In the genomic region with DNA sequence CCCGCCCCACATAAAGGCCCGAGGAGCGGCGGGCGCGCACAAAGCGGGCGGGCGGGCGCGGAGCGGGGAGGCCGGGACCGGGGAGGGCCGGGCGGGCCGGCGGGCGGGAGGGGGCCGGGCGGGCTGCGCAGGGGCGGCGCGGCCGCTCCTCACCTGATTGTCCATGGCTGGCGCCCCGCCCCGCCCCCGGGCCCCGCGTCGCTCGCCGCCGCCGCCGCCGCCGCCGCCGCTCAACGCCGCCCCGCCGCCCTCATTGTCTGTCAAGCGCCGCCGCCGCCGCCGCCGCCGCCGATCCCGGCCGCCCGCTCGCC, we compare ENCODE assay signal across 8 cellular contexts. TPM values are rescaled to one million over a fixed set of nuclear protein-coding genes. Genes with fewer than 3 reads are reported as not detected.
A peak's percentile ranks its signal among the peaks of the same experiment; 100 is the strongest.
DNase-seq lines count a peak whose midpoint lies in the region; ATAC-seq and TF ChIP-seq lines count a peak whose summit lies in the region.

No MANE protein-coding gene starts in this region.

- peaks cover 44% of the 10 kb centered on the region; the same call in 1 of the 2 replicates for H4K20me1 ChIP-seq in Karpas-422 (ENCODE audit: insufficient read depth, low read depth, low read length)

- H3K36me3 ChIP-seq in heart left ventricle = no peaks in the 10 kb centered on the region
- no peaks in the 10 kb centered on the region for H3K36me3 ChIP-seq in Karpas-422 (ENCODE audit: insufficient read depth, low read length)
- peaks cover 0 to 4% of the 10 kb centered on the region in 2 donors for H3K36me3 ChIP-seq in esophagus (ENCODE audit: control insufficient read depth in 2 of 2, insufficient read depth in 2 of 2, low read length in 1 of 2)
- H3K36me3 ChIP-seq in gastrocnemius medialis = no peaks in the 10 kb centered on the region

- no peak for DNase-seq in heart left ventricle
- no peak for DNase-seq in Right ventricle myocardium superior
- DNase-seq in Karpas-422 = no peak
- no peak for DNase-seq in gastrocnemius medialis
- DNase-seq in middle frontal gyrus (ENCODE audit: extremely low spot score, low spot score) = no peak
- DNase-seq in NOMO-1 (lab: John Stamatoyannopoulos, UW; ENCODE audit: unreplicated experiment in 2 of 2) = no peak

- peak overlapping the region; percentile 99 for H3K9ac ChIP-seq in Karpas-422 (ENCODE audit: low read length)

- H3K27me3 ChIP-seq in heart left ventricle (no peaks in the 10 kb centered on the region), Karpas-422 (ENCODE audit: low read length) (no peaks in the 10 kb centered on the region), esophagus (ENCODE audit: control insufficient read depth in 1 of 2, insufficient read depth in 2 of 2, low read length in 2 of 2) (no peaks in the 10 kb centered on the region), gastrocnemius medialis (no peaks in the 10 kb centered on the region)

- H3K9me2 ChIP-seq in Karpas-422 (replicated peaks; ENCODE audit: insufficient read depth, low read length) = no peaks in the 10 kb centered on the region

- H3K4me2 ChIP-seq in Karpas-422 (ENCODE audit: low read depth, low read length, poor library complexity, severe bottlenecking) = peak overlapping the region; percentile 87

- no peak overlapping the region for H2AFZ ChIP-seq in Karpas-422 (ENCODE audit: low read length)

- peak overlapping the region in 11 of 12 donors; percentile 44 to 90 (median 81) for H3K27ac ChIP-seq in heart left ventricle
- no peak overlapping the region for H3K27ac ChIP-seq in Karpas-422 (ENCODE audit: low read length)
- peak overlapping the region; percentile 54 to 86 for H3K27ac ChIP-seq in esophagus (ENCODE audit: low read depth in 2 of 2, low read length in 1 of 2)
- H3K27ac ChIP-seq in gastrocnemius medialis = peak overlapping the region; percentile 85 to 91 (median 88)

- in situ Hi-C loops in gastrocnemius medialis (cut with MboI; ENCODE audit: low sequenced_read_pairs in 4 of 4) = loop anchor here in 1 of 4 donors (10.0 kb wide), 1 partner anchor 55 kb away; no protein-coding TSS in a partner anchor

- H3K79me2 ChIP-seq in Karpas-422 (ENCODE audit: low read length) = peaks cover 49% of the 10 kb centered on the region

- TF ChIP-seq CTCF in heart left ventricle (IDR thresholded peaks at IDR 0.05) (no peak), gastrocnemius medialis (IDR thresholded peaks at IDR 0.05 in 4 of 5, conservative IDR thresholded peaks at IDR 0.05 in 1 of 5) (no peak)

- H3K4me1 ChIP-seq in heart left ventricle = peaks cover 13 to 53% (median 42%) of the 10 kb centered on the region in 12 donors
- peaks cover 24% of the 10 kb centered on the region for H3K4me1 ChIP-seq in Karpas-422 (ENCODE audit: low read length)
- H3K4me1 ChIP-seq in esophagus (ENCODE audit: control insufficient read depth in 2 of 2, insufficient read depth in 2 of 2, low read length in 1 of 2) = peaks cover 13 to 22% of the 10 kb centered on the region in 2 donors
- peaks cover 36 to 41% of the 10 kb centered on the region in 2 donors for H3K4me1 ChIP-seq in gastrocnemius medialis

- intact Hi-C loops in heart left ventricle (cut with DNase I) = loop anchor here in 5 of 10 donors (2.0 to 10.0 kb wide), 5 partner anchors 42 to 93 kb away; partner anchors contain the start of gene ALKBH7 (in 1 of the 5)
- intact Hi-C loops in Right ventricle myocardium superior (cut with DNase I) = loop anchor here (5.0 kb wide), 1 partner anchor 57 kb away; no protein-coding TSS in a partner anchor
- intact Hi-C loops in gastrocnemius medialis (cut with DNase I; ENCODE audit: low total_unique reads) = loop anchor here (5.0 to 10.0 kb wide), 3 partner anchors 93 to 377 kb away; partner anchors contain the start of genes ALKBH7, NDUFA11 and VMAC

- peak overlapping the region; percentile 50 to 97 (median 84) for H3K4me3 ChIP-seq in heart left ventricle
- H3K4me3 ChIP-seq in Karpas-422 (ENCODE audit: low read length) = peak overlapping the region; percentile 82
- peak overlapping the region; percentile 68 to 98 for H3K4me3 ChIP-seq in esophagus (ENCODE audit: low read depth in 1 of 2, low read length in 2 of 2)
- peak overlapping the region; percentile 70 to 92 (median 83) for H3K4me3 ChIP-seq in gastrocnemius medialis

- WGBS in heart left ventricle, 4 donors = 0 to 1% methylated on average over 58 to 59 of the region's 59 CpGs; no CpG with 5 or more reads in 2 of the 4 donors
- 1% methylated on average over 20 to 59 of the region's 59 CpGs for WGBS in esophagus, 2 donors

- TF ChIP-seq POLR2A in heart left ventricle (IDR thresholded peaks at IDR 0.05) (no peak), gastrocnemius medialis (IDR thresholded peaks at IDR 0.05) (no peak)

- no peaks in the 10 kb centered on the region for H3K9me3 ChIP-seq in heart left ventricle
- no peaks in the 10 kb centered on the region for H3K9me3 ChIP-seq in Karpas-422 (ENCODE audit: low read length)
- H3K9me3 ChIP-seq in esophagus (ENCODE audit: control insufficient read depth in 2 of 2, insufficient read depth in 1 of 2, low read depth in 1 of 2, low read length in 1 of 2) = no peaks in the 10 kb centered on the region
- H3K9me3 ChIP-seq in gastrocnemius medialis = no peaks in the 10 kb centered on the region

- ATAC-seq in heart left ventricle = no peak
- no peak for ATAC-seq in Right ventricle myocardium superior (ENCODE audit: poor library complexity)
- ATAC-seq in gastrocnemius medialis = peak; percentile 19 to 21
- no peak for ATAC-seq in HG03378 (IDR thresholded peaks at IDR 0.05; ENCODE audit: unreplicated experiment)

RNA-seq across cellular contexts. Expression of gene MLLT1, which starts 0.2 kb away (rescaled TPM):
- total RNA-seq in heart left ventricle = 10 to 100 TPM; 21.0 to 45.9 (median 34.9) TPM
- 10 to 100 TPM; 17.8 to 38.2 TPM for polyA plus RNA-seq in heart left ventricle
- total RNA-seq in Right ventricle myocardium superior = 37.2 TPM
- 9.3 and 19.5 TPM in 2 replicates for total RNA-seq in Karpas-422 (2014; rRNA removed; shearing (Covaris generic); ENCODE audit: low replicate concordance)
- polyA plus RNA-seq in esophagus = 10 to 100 TPM; 15.5 to 16.3 TPM
- total RNA-seq in gastrocnemius medialis = 10 to 100 TPM; 13.9 to 37.7 (median 24.4) TPM

RNA-seq across cellular contexts. Expression of gene ACER1, which starts 53.8 kb away (rescaled TPM):
- total RNA-seq in heart left ventricle = not detected
- not detected for polyA plus RNA-seq in heart left ventricle
- not detected for total RNA-seq in Right ventricle myocardium superior
- not detected in 2 replicates for total RNA-seq in Karpas-422 (2014; rRNA removed; shearing (Covaris generic); ENCODE audit: low replicate concordance)
- 1 to 10 TPM; 6.2 to 7.4 TPM for polyA plus RNA-seq in esophagus
- not detected for total RNA-seq in gastrocnemius medialis

Comparison
In these comparisons a context has a peak if more than half of its experiments do, and no peak if none do; other contexts are left out.
1. ATAC-seq: peak in gastrocnemius medialis (2 of 2); none in heart left ventricle (0 of 4), Right ventricle myocardium superior (single experiment) and HG03378 (single experiment).
2. Peak in every context shown above with its lines, with median percentiles within 50 percentile points of each other: H3K4me3 ChIP-seq.